In genomic region chr12:89454080-89454848, GRCh38 we compare ENCODE assay signal across 8 cellular contexts.
DNase-seq lines count a peak whose midpoint lies in the region; ATAC-seq and TF ChIP-seq lines count a peak whose summit lies in the region.
"Had no signal": no experiment of that assay in that cellular context is flagged by ENCODE, and none has a peak within 500 bp of the region (broad histone marks: within the 10 kb centered on the region; RNA-seq: fewer than 3 reads in every experiment).

No MANE protein-coding gene starts in this region.

- H3K9me3 ChIP-seq in HUES48 (ENCODE audit: control insufficient read depth, insufficient read depth, low read length) (no peaks in the 10 kb centered on the region), right lobe of liver (no peaks in the 10 kb centered on the region), suprapubic skin (no peaks in the 10 kb centered on the region)

- H3K4me1 ChIP-seq in HUES48 (ENCODE audit: control insufficient read depth, insufficient read depth, low read length) (peaks cover 39% of the 10 kb centered on the region), right lobe of liver (peaks cover 0 to 16% (median 3%) of the 10 kb centered on the region in 4 donors), suprapubic skin (peaks cover 28% of the 10 kb centered on the region)

- no peak overlapping the region for H3K9ac ChIP-seq in HUES48 (ENCODE audit: low read depth, low read length)

- no peaks in the 10 kb centered on the region for H3K36me3 Mint-ChIP-seq in dendritic cell treated with granulocyte-macrophage colony-stimulating factor and Interleukin-4, amounts not matched to agents 40 ng/mL and 50 ng/mL, for 4 days (ENCODE audit: low read depth)

- H3K4me3 Mint-ChIP-seq in dendritic cell treated with granulocyte-macrophage colony-stimulating factor and Interleukin-4, amounts not matched to agents 40 ng/mL and 50 ng/mL, for 4 days = no peak overlapping the region
- H3K4me3 Mint-ChIP-seq: activated CD4-positive, alpha-beta T cell treated with anti-CD3 and anti-CD28 coated beads, Interleukin-2, amount 10 ng/mL, durations not matched to agents 24 days and 14 days had no signal

- H3K9me3 Mint-ChIP-seq in dendritic cell treated with granulocyte-macrophage colony-stimulating factor and Interleukin-4, amounts not matched to agents 40 ng/mL and 50 ng/mL, for 4 days = no peaks in the 10 kb centered on the region
- H3K9me3 Mint-ChIP-seq: activated CD4-positive, alpha-beta T cell treated with anti-CD3 and anti-CD28 coated beads, Interleukin-2, amount 10 ng/mL, durations not matched to agents 24 days and 14 days had no signal

- no peaks in the 10 kb centered on the region for H3K27me3 Mint-ChIP-seq in dendritic cell treated with granulocyte-macrophage colony-stimulating factor and Interleukin-4, amounts not matched to agents 40 ng/mL and 50 ng/mL, for 4 days
- H3K27me3 Mint-ChIP-seq: activated CD4-positive, alpha-beta T cell treated with anti-CD3 and anti-CD28 coated beads, Interleukin-2, amount 10 ng/mL, durations not matched to agents 24 days and 14 days had no signal

- TF ChIP-seq EP300 in suprapubic skin (IDR thresholded peaks at IDR 0.05) = no peak

- ATAC-seq in right lobe of liver (peak; percentile 16 to 66 (median 28)), HG02798 (IDR thresholded peaks at IDR 0.05; ENCODE audit: poor library complexity, unreplicated experiment) (no peak), GM21723 (IDR thresholded peaks at IDR 0.05; ENCODE audit: unreplicated experiment) (no peak), HG03342 (IDR thresholded peaks at IDR 0.05; ENCODE audit: unreplicated experiment) (no peak)

- H3K4me1 Mint-ChIP-seq in dendritic cell treated with granulocyte-macrophage colony-stimulating factor and Interleukin-4, amounts not matched to agents 40 ng/mL and 50 ng/mL, for 4 days (ENCODE audit: low read depth) = peaks cover 16% of the 10 kb centered on the region

- H3K36me3 ChIP-seq in HUES48 (ENCODE audit: control insufficient read depth, insufficient read depth, low read length) (no peaks in the 10 kb centered on the region), right lobe of liver (no peaks in the 10 kb centered on the region), suprapubic skin (no peaks in the 10 kb centered on the region)

- no peak for DNase-seq in right lobe of liver
- DNase-seq in suprapubic skin (ENCODE audit: low spot score in 2 of 2) = no peak
- DNase-seq: activated CD4-positive, alpha-beta T cell treated with anti-CD3 and anti-CD28 coated beads, Interleukin-2, amount 10 ng/mL, durations not matched to agents 24 days and 14 days had no signal

- peak overlapping the region; percentile 24 for H3K27ac Mint-ChIP-seq in dendritic cell treated with granulocyte-macrophage colony-stimulating factor and Interleukin-4, amounts not matched to agents 40 ng/mL and 50 ng/mL, for 4 days
- H3K27ac Mint-ChIP-seq: activated CD4-positive, alpha-beta T cell treated with anti-CD3 and anti-CD28 coated beads, Interleukin-2, amount 10 ng/mL, durations not matched to agents 24 days and 14 days had no signal

- TF ChIP-seq POLR2A in right lobe of liver (IDR thresholded peaks at IDR 0.05) (no peak), suprapubic skin (IDR thresholded peaks at IDR 0.05) (no peak)

- WGBS in right lobe of liver (ENCODE audit: insufficient coverage, low coverage, low lambda C conversion rate, missing lambda C conversion rate) = 59% methylated on average over 6 of the region's 7 CpGs
- WGBS in suprapubic skin = 50% methylated on average over 7 of the region's 7 CpGs

- H3K27ac ChIP-seq in HUES48 (ENCODE audit: low read depth, low read length) (peak overlapping the region; percentile 3), right lobe of liver (peak overlapping the region in 1 of 3 donors; percentile 43), suprapubic skin (peak overlapping the region; percentile 78)

- intact Hi-C loops in dendritic cell treated with granulocyte-macrophage colony-stimulating factor and Interleukin-4, amounts not matched to agents 40 ng/mL and 50 ng/mL, for 4 days (cut with micrococcal nuclease) = no loop called here
- intact Hi-C loops in right lobe of liver (cut with DNase I) = no loop called here

- TF ChIP-seq CTCF in right lobe of liver (IDR thresholded peaks at IDR 0.05) = no peak
- no peak for TF ChIP-seq CTCF in suprapubic skin (IDR thresholded peaks at IDR 0.05)

- no peak overlapping the region for H3K4me3 ChIP-seq in HUES48 (ENCODE audit: low read depth, low read length)
- no peak overlapping the region for H3K4me3 ChIP-seq in right lobe of liver
- H3K4me3 ChIP-seq in suprapubic skin = no peak overlapping the region

- H3K27me3 ChIP-seq in HUES48 (ENCODE audit: control insufficient read depth, insufficient read depth, low read length) (no peaks in the 10 kb centered on the region), right lobe of liver (no peaks in the 10 kb centered on the region), suprapubic skin (no peaks in the 10 kb centered on the region)

Comparison
In these comparisons a context has a peak if more than half of its experiments do, and no peak if none do; other contexts are left out.
1. ATAC-seq: peak in right lobe of liver (4 of 4); none in HG02798 (single experiment), GM21723 (single experiment) and HG03342 (single experiment).